11 cellular contexts compared by ENCODE assay signal in genomic region chr2:103627301-103627700, GRCh38.
"Had no signal": no experiment of that assay in that cellular context is flagged by ENCODE, and none has a peak within 500 bp of the region (broad histone marks: within the 10 kb centered on the region; RNA-seq: fewer than 3 reads in every experiment).

No MANE protein-coding gene starts in this region.

- H3K27ac ChIP-seq: GM23248 had no signal

- H3K9me3 ChIP-seq: HAP-1 had no signal

- H3K4me1 ChIP-seq: HAP-1 had no signal

- FAIRE-seq: H1, H54 had no signal

- H3K36me3 ChIP-seq: HAP-1 had no signal

- DNase-seq: GM23248, GOT3, H7, H9, HCEC 1CT, HFFc6 had no signal

- ATAC-seq: GM23338, HCT116 had no signal

- H3K4me3 ChIP-seq: GM23248, GM23338, HAP-1 had no signal
